In genomic region chr6:30556964-30557682, GRCh38 we compare ENCODE assay signal across 8 cellular contexts. TPM values are rescaled to one million over a fixed set of nuclear protein-coding genes. Genes with fewer than 3 reads are reported as not detected.
DNase-seq lines count a peak whose midpoint lies in the region; ATAC-seq and TF ChIP-seq lines count a peak whose summit lies in the region.

A gene with protein sequence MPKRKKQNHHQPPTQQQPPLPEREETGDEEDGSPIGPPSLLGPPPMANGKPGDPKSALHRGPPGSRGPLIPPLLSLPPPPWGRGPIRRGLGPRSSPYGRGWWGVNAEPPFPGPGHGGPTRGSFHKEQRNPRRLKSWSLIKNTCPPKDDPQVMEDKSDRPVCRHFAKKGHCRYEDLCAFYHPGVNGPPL (plus strand): TSS chr6:30557295. CDS start chr6:30557345, 50 bp downstream.

- H3K27ac ChIP-seq in adipose tissue (ENCODE audit: low read depth, low read length) (peak within 1 kb of the TSS; percentile 96), left ventricle myocardium inferior (replicated peaks) (peak within 1 kb of the TSS; percentile 98), psoas muscle (peak within 1 kb of the TSS; percentile 95), aorta (ENCODE audit: low read depth in 1 of 2, low read length in 2 of 2) (peak within 1 kb of the TSS; percentile 17 to 75)

- intact Hi-C loops in left ventricle myocardium inferior (cut with micrococcal nuclease) (no loop called here), psoas muscle (cut with DNase I) (loop anchor here in 1 of 2 donors (2.0 kb wide), 1 partner anchor 14 kb away; the partner anchor contains the start of gene ABCF1), aorta (cut with DNase I) (loop anchor here in 1 of 2 donors (5.0 kb wide), 2 partner anchors 60 to 165 kb away; partner anchors contain the start of genes MRPS18B, PPP1R10 and TUBB)

- H3K4me1 ChIP-seq in left ventricle myocardium inferior (peaks cover 50% of the 10 kb centered on the region), psoas muscle (peaks cover 16% of the 10 kb centered on the region), aorta (ENCODE audit: control insufficient read depth in 1 of 2, insufficient read depth in 2 of 2, low read length in 2 of 2) (no peaks in the 10 kb centered on the region)

- in situ Hi-C loops in GM13976 (cut with MboI; ENCODE audit: low sequenced_read_pairs, unreplicated experiment), result no loop called here

- DNase-seq in GM13976 (ENCODE audit: low spot score) (peak; percentile 83), NCI-H1417 (lab: John Stamatoyannopoulos, UW) (peak; percentile 87 to 96 (median 93)), T follicular helper cell (ENCODE audit: low read depth) (peak; percentile 68), left ventricle myocardium inferior (peak; percentile 77), psoas muscle (peak; percentile 88 to 90), aorta (peak; percentile 88 to 92)

- H3K27me3 ChIP-seq in left ventricle myocardium inferior (ENCODE audit: low read depth) (no peaks in the 10 kb centered on the region), psoas muscle (ENCODE audit: insufficient read depth in 3 of 3, low read length in 2 of 3) (no peaks in the 10 kb centered on the region), aorta (ENCODE audit: control insufficient read depth in 1 of 2, insufficient read depth in 2 of 2, low read length in 1 of 2) (no peaks in the 10 kb centered on the region)

- 0 to 1% (median 0%) methylated on average over 40 of the region's 40 CpGs for WGBS in adipose tissue, 3 donors
- 0% methylated on average over 40 of the region's 40 CpGs for WGBS in psoas muscle, 3 donors
- 0% methylated on average over 40 of the region's 40 CpGs for WGBS in aorta, 2 donors

- peak; percentile 60 for ATAC-seq in HG02759 (IDR thresholded peaks at IDR 0.05; ENCODE audit: unreplicated experiment)
- ATAC-seq in psoas muscle, result peak; percentile 77 to 89 (median 81)
- ATAC-seq in aorta (ENCODE audit: low FRiP score), result peak; percentile 93

- H3K4me3 ChIP-seq in left ventricle myocardium inferior, result peak within 1 kb of the TSS; percentile 90
- H3K4me3 ChIP-seq in psoas muscle, result peak within 1 kb of the TSS; percentile 99
- H3K4me3 ChIP-seq in aorta (ENCODE audit: low read length in 2 of 2), result peak within 1 kb of the TSS; percentile 67 to 69

- H3K9me3 ChIP-seq in left ventricle myocardium inferior (replicated peaks) (no peaks in the 10 kb centered on the region), psoas muscle (no peaks in the 10 kb centered on the region), aorta (ENCODE audit: control insufficient read depth, low read length) (no peaks in the 10 kb centered on the region)

- H3K36me3 ChIP-seq in left ventricle myocardium inferior (peaks cover 27% of the 10 kb centered on the region), psoas muscle (ENCODE audit: insufficient read depth in 1 of 2, low read depth in 1 of 2) (peaks cover 4 to 39% of the 10 kb centered on the region in 2 donors), aorta (ENCODE audit: control insufficient read depth in 1 of 2, insufficient read depth in 2 of 2, low read length in 1 of 2) (peaks cover 0 to 2% of the 10 kb centered on the region in 2 donors)

- TF ChIP-seq CTCF in GM13976 (IDR thresholded peaks at IDR 0.05; ENCODE audit: borderline replicate concordance, control extremely low read depth, extremely low read depth, insufficient read depth, missing control alignments) (no peak), left ventricle myocardium inferior (IDR thresholded peaks at IDR 0.05; ENCODE audit: borderline replicate concordance) (no peak), psoas muscle (IDR thresholded peaks at IDR 0.05) (no peak)

RNA-seq across cellular contexts. Expression of the gene that starts here (rescaled TPM):
- polyA plus RNA-seq in adipose tissue, result 1 to 10 TPM; 4.0 to 6.2 (median 5.3) TPM
- total RNA-seq in left ventricle myocardium inferior, result 2.0 TPM
- total RNA-seq in psoas muscle, result 1 to 10 TPM; 1.5 to 3.5 (median 1.8) TPM
- polyA plus RNA-seq in psoas muscle, result 1 to 10 TPM; 2.3 to 5.1 (median 3.5) TPM
- 10 to 100 TPM in 1 of 2 donors, 1 to 10 TPM in 1; 7.5 to 11.6 TPM for total RNA-seq in aorta
- 1 to 10 TPM; 4.1 to 9.5 TPM for polyA plus RNA-seq in aorta

Comparison
In these comparisons a context has a peak if more than half of its experiments do, and no peak if none do; other contexts are left out.
1. Peak in every context shown above with its lines: DNase-seq, ATAC-seq, H3K4me3 ChIP-seq and H3K27ac ChIP-seq.
2. H3K27ac ChIP-seq: peak in every context shown above with its lines; median percentile 98 in left ventricle myocardium inferior; 96 in adipose tissue; 95 in psoas muscle; 46 in aorta.